In the genomic region with DNA sequence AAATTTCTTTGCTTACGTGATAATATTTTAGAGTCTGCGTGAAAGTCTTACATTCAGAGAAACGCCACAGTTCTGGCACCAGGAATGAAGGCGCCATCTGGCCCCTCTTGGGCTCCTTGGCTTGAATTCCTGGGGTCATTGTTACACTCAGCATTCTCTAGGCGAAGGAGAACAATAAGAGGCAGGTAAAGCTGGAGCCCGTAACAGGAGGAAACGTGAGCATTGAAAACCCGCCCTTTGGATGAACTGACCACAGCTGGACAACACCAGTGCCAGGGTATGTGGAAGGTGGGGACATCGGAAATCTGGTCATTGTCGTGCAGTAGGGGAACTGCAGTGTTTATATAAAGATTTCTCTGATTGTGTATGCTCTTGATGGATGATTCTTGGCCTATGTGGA, we compare ENCODE assay signal across 15 cellular contexts.
DNase-seq lines count a peak whose midpoint lies in the region; ATAC-seq and TF ChIP-seq lines count a peak whose summit lies in the region.
"Had no signal": no experiment of that assay in that cellular context is flagged by ENCODE, and none has a peak within 500 bp of the region (broad histone marks: within the 10 kb centered on the region; RNA-seq: fewer than 3 reads in every experiment).

No MANE protein-coding gene starts in this region.

- no peaks in the 10 kb centered on the region for H3K4me1 Mint-ChIP-seq in activated CD8-positive, alpha-beta memory T cell treated with anti-CD3 and anti-CD28 coated beads, Interleukin-2, amount 10 ng/mL, durations not matched to agents 7 days and 5 days

- H3K4me3 Mint-ChIP-seq in activated CD8-positive, alpha-beta memory T cell treated with anti-CD3 and anti-CD28 coated beads, Interleukin-2, amount 10 ng/mL, durations not matched to agents 7 days and 5 days, result no peak overlapping the region

- CTCF ChIA-PET in RWPE1 (lab: Yijun Ruan, JAX), result no interaction called here
- CTCF ChIA-PET in activated CD8-positive, alpha-beta memory T cell treated with anti-CD3 and anti-CD28 coated beads, Interleukin-2, amount 10 ng/mL, durations not matched to agents 7 days and 5 days (lab: Charles Lee), result no interaction called here

- TF ChIP-seq CTCF in heart right ventricle (IDR thresholded peaks at IDR 0.05), result no peak
- no peak for TF ChIP-seq CTCF in right atrium auricular region (IDR thresholded peaks at IDR 0.05)
- TF ChIP-seq CTCF in left lung (IDR thresholded peaks at IDR 0.05), result no peak
- no peak for TF ChIP-seq CTCF in upper lobe of right lung (IDR thresholded peaks at IDR 0.05)
- TF ChIP-seq CTCF in RWPE1 (conservative IDR thresholded peaks at IDR 0.05; ENCODE audit: low read depth), result no peak

- H3K9me3 ChIP-seq in heart right ventricle (peaks cover 0 to 3% (median 0%) of the 10 kb centered on the region in 11 donors), right atrium auricular region (no peaks in the 10 kb centered on the region), left lung (no peaks in the 10 kb centered on the region), upper lobe of right lung (no peaks in the 10 kb centered on the region)

- H3K27me3 ChIP-seq in heart right ventricle, result no peaks in the 10 kb centered on the region
- H3K27me3 ChIP-seq in right atrium auricular region, result no peaks in the 10 kb centered on the region
- H3K27me3 ChIP-seq in left lung, result no peaks in the 10 kb centered on the region
- no peaks in the 10 kb centered on the region for H3K27me3 ChIP-seq in upper lobe of right lung

- DNase-seq in heart right ventricle (peak in 1 of 2 donors; percentile 58), right atrium auricular region (ENCODE audit: low spot score) (no peak), dermis blood vessel endothelial cell (peak; percentile 87), left lung (no peak), upper lobe of right lung (no peak), anterior cingulate cortex (lab: John Stamatoyannopoulos, UW) (no peak), RWPE1 (ENCODE audit: low spot score) (no peak)
- no peak for DNase-seq in activated CD8-positive, alpha-beta memory T cell treated with anti-CD3 and anti-CD28 coated beads, Interleukin-2, amount 10 ng/mL, durations not matched to agents 7 days and 5 days
- DNase-seq: 8988T, IMR-90, Kasumi-1, NCI-H1105 treated with DMSO at 0.1 percent for 48 hours, NCI-H187, NCI-H526 treated with DMSO at 0.1 percent for 48 hours had no signal

- ATAC-seq in heart right ventricle (peak in 7 of 8 donors; percentile 35 to 59 (median 46)), left lung (peak; percentile 29), upper lobe of right lung (peak; percentile 40)
- no peak for ATAC-seq in activated CD8-positive, alpha-beta memory T cell treated with anti-CD3 and anti-CD28 coated beads, Interleukin-2, amount 10 ng/mL, durations not matched to agents 7 days and 5 days

- no peak overlapping the region for H3K27ac Mint-ChIP-seq in activated CD8-positive, alpha-beta memory T cell treated with anti-CD3 and anti-CD28 coated beads, Interleukin-2, amount 10 ng/mL, durations not matched to agents 7 days and 5 days

- H3K27me3 Mint-ChIP-seq in activated CD8-positive, alpha-beta memory T cell treated with anti-CD3 and anti-CD28 coated beads, Interleukin-2, amount 10 ng/mL, durations not matched to agents 7 days and 5 days, result peaks cover 2% of the 10 kb centered on the region

- H3K27ac ChIP-seq in heart right ventricle (peak overlapping the region in 9 of 10 donors; percentile 9 to 92 (median 69)), right atrium auricular region (no peak overlapping the region), left lung (peak overlapping the region in 1 of 2 donors; percentile 10), upper lobe of right lung (no peak overlapping the region), RWPE1 (no peak overlapping the region)
- H3K27ac ChIP-seq: BLaER1 treated with 17β-estradiol and CSF1 and Interleukin-3, amounts not matched to agents 10 nM and 100 nM had no signal

- H3K36me3 Mint-ChIP-seq in activated CD8-positive, alpha-beta memory T cell treated with anti-CD3 and anti-CD28 coated beads, Interleukin-2, amount 10 ng/mL, durations not matched to agents 7 days and 5 days, result no peaks in the 10 kb centered on the region

- H3K4me3 ChIP-seq in heart right ventricle (no peak overlapping the region), right atrium auricular region (no peak overlapping the region), left lung (no peak overlapping the region), upper lobe of right lung (no peak overlapping the region)
- H3K4me3 ChIP-seq: BLaER1 treated with 17β-estradiol and CSF1 and Interleukin-3, amounts not matched to agents 10 nM and 100 nM had no signal

- no peaks in the 10 kb centered on the region for H3K9me3 Mint-ChIP-seq in activated CD8-positive, alpha-beta memory T cell treated with anti-CD3 and anti-CD28 coated beads, Interleukin-2, amount 10 ng/mL, durations not matched to agents 7 days and 5 days (ENCODE audit: low read depth)

- H3K4me1 ChIP-seq in heart right ventricle (peaks cover 5 to 76% (median 32%) of the 10 kb centered on the region in 9 donors), right atrium auricular region (peaks cover 0 to 22% of the 10 kb centered on the region in 2 donors), left lung (no peaks in the 10 kb centered on the region), upper lobe of right lung (peaks cover 4% of the 10 kb centered on the region)

- H3K36me3 ChIP-seq in heart right ventricle (no peaks in the 10 kb centered on the region), right atrium auricular region (no peaks in the 10 kb centered on the region), left lung (no peaks in the 10 kb centered on the region), upper lobe of right lung (no peaks in the 10 kb centered on the region)
- H3K36me3 ChIP-seq: BLaER1 treated with 17β-estradiol and CSF1 and Interleukin-3, amounts not matched to agents 10 nM and 100 nM had no signal

- POLR2A ChIA-PET in RWPE1 (lab: Yijun Ruan, JAX; ENCODE audit: low non-redundant PET), result no interaction called here

- WGBS in heart right ventricle, 2 donors, result 63 to 71% methylated on average over 10 of the region's 10 CpGs

- intact Hi-C loops in heart right ventricle (cut with DNase I), result loop anchor here in 3 of 10 donors (5.0 to 10.0 kb wide), 3 partner anchors 111 to 377 kb away; a partner anchor contains a TSS
- intact Hi-C loops in left lung (cut with DNase I), result loop anchor here in 1 of 2 donors (10.0 kb wide), 1 partner anchor 147 kb away; a partner anchor contains a TSS
- intact Hi-C loops in upper lobe of right lung (cut with DNase I), result no loop called here

Comparison
In these comparisons a context has a peak if more than half of its experiments do, and no peak if none do; other contexts are left out.
1. H3K27ac ChIP-seq: peak in heart right ventricle (9 of 10); none in right atrium auricular region (0 of 2), upper lobe of right lung (single experiment) and RWPE1 (single experiment).